Comparison of ENCODE assay signal across 19 cellular contexts in the genomic region with DNA sequence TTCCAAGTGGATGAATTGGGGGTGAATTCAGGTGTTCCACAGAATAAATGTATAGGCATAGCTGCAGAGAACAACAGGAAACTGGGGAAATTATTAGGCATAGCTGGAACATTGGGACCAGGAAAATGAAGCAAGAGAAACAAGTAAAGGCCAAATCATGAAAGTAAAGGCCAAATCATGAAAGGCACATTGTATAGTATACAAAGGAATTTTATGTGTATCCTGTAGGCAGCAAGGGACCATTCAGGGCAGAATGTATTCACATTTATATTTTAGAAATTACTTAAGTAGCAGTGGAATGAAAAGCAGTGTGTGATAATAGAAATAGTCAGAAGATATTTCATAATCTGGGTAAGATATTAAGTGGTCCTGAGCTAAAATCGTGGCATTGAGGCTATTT.
"Had no signal": no experiment of that assay in that cellular context is flagged by ENCODE, and none has a peak within 500 bp of the region (broad histone marks: within the 10 kb centered on the region; RNA-seq: fewer than 3 reads in every experiment).

No MANE protein-coding gene starts in this region.

- H3K27me3 ChIP-seq: adrenal gland, gastrocnemius medialis, left lung, right lobe of liver had no signal

- DNase-seq: activated CD4-positive, alpha-beta T cell treated with anti-CD3 and anti-CD28 coated beads, Interleukin-2, amount 50 U/mL, for 4 hours; activated CD4-positive, CD25-positive, alpha-beta regulatory T cell; activated gamma-delta T cell; activated T-cell treated with anti-CD3 and anti-CD28 coated beads, Interleukin-2, amount 50 U/mL, for 48 hours; adrenal gland; central memory CD4-positive, alpha-beta T cell; effector CD8-positive, alpha-beta T cell; gastrocnemius medialis; left lung; mesenchymal stem cell; occipital lobe; psoas muscle; right lobe of liver; stimulated activated CD4-positive, alpha-beta T cell treated with anti-CD3 and anti-CD28 coated beads, Interleukin-1b, Interleukin-23, amount 100 ng/mL, for 48 hours; stimulated activated naive CD8-positive, alpha-beta T cell treated with anti-CD3 and anti-CD28 coated beads, Interleukin-15, amount 100 ng/mL, for 72 hours; T-helper 17 cell had no signal

- H3K9me3 Mint-ChIP-seq: nephron; stimulated activated naive CD8-positive, alpha-beta T cell treated with anti-CD3 and anti-CD28 coated beads, Interleukin-15, amount 100 ng/mL, for 72 hours had no signal

- H3K4me1 ChIP-seq: right lobe of liver had no signal

- H3K4me1 Mint-ChIP-seq: nephron had no signal

- H3K27ac ChIP-seq: adrenal gland, coronary artery, gastrocnemius medialis, left lung, psoas muscle, right lobe of liver, thoracic aorta had no signal

- H3K27me3 Mint-ChIP-seq: stimulated activated naive CD8-positive, alpha-beta T cell treated with anti-CD3 and anti-CD28 coated beads, Interleukin-15, amount 100 ng/mL, for 72 hours; T-helper 17 cell had no signal

- H3K36me3 ChIP-seq: adrenal gland, gastrocnemius medialis, left lung, right lobe of liver, thoracic aorta had no signal

- H3K9me3 ChIP-seq: adrenal gland, gastrocnemius medialis, left lung, psoas muscle, right lobe of liver, thoracic aorta had no signal

- H3K27ac Mint-ChIP-seq: nephron; stimulated activated naive CD8-positive, alpha-beta T cell treated with anti-CD3 and anti-CD28 coated beads, Interleukin-15, amount 100 ng/mL, for 72 hours; T-helper 17 cell had no signal

- ATAC-seq: gastrocnemius medialis; left lung; psoas muscle; right lobe of liver; stimulated activated naive CD8-positive, alpha-beta T cell treated with anti-CD3 and anti-CD28 coated beads, Interleukin-15, amount 100 ng/mL, for 72 hours; T-helper 17 cell had no signal

- H3K4me3 Mint-ChIP-seq: nephron; stimulated activated naive CD8-positive, alpha-beta T cell treated with anti-CD3 and anti-CD28 coated beads, Interleukin-15, amount 100 ng/mL, for 72 hours; T-helper 17 cell had no signal

- H3K4me3 ChIP-seq: adrenal gland, coronary artery, gastrocnemius medialis, left lung, psoas muscle, right lobe of liver, thoracic aorta had no signal
